In genomic region chr15:85793641-85794597, GRCh38 we compare ENCODE assay signal across 1 cellular context.
TF ChIP-seq lines count a peak whose summit lies in the region.

No MANE protein-coding gene starts in this region.

TF ChIP-seq in HEK293, 187 proteins besides CTCF, POLR2A, EP300 and RAD21 (continued from another document):
- TF ChIP-seq, protein P1, sequence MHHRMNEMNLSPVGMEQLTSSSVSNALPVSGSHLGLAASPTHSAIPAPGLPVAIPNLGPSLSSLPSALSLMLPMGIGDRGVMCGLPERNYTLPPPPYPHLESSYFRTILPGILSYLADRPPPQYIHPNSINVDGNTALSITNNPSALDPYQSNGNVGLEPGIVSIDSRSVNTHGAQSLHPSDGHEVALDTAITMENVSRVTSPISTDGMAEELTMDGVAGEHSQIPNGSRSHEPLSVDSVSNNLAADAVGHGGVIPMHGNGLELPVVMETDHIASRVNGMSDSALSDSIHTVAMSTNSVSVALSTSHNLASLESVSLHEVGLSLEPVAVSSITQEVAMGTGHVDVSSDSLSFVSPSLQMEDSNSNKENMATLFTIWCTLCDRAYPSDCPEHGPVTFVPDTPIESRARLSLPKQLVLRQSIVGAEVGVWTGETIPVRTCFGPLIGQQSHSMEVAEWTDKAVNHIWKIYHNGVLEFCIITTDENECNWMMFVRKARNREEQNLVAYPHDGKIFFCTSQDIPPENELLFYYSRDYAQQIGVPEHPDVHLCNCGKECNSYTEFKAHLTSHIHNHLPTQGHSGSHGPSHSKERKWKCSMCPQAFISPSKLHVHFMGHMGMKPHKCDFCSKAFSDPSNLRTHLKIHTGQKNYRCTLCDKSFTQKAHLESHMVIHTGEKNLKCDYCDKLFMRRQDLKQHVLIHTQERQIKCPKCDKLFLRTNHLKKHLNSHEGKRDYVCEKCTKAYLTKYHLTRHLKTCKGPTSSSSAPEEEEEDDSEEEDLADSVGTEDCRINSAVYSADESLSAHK (tag by site-specific recombination; IDR thresholded peaks at IDR 0.05), result no peak
- TF ChIP-seq, protein P2, sequence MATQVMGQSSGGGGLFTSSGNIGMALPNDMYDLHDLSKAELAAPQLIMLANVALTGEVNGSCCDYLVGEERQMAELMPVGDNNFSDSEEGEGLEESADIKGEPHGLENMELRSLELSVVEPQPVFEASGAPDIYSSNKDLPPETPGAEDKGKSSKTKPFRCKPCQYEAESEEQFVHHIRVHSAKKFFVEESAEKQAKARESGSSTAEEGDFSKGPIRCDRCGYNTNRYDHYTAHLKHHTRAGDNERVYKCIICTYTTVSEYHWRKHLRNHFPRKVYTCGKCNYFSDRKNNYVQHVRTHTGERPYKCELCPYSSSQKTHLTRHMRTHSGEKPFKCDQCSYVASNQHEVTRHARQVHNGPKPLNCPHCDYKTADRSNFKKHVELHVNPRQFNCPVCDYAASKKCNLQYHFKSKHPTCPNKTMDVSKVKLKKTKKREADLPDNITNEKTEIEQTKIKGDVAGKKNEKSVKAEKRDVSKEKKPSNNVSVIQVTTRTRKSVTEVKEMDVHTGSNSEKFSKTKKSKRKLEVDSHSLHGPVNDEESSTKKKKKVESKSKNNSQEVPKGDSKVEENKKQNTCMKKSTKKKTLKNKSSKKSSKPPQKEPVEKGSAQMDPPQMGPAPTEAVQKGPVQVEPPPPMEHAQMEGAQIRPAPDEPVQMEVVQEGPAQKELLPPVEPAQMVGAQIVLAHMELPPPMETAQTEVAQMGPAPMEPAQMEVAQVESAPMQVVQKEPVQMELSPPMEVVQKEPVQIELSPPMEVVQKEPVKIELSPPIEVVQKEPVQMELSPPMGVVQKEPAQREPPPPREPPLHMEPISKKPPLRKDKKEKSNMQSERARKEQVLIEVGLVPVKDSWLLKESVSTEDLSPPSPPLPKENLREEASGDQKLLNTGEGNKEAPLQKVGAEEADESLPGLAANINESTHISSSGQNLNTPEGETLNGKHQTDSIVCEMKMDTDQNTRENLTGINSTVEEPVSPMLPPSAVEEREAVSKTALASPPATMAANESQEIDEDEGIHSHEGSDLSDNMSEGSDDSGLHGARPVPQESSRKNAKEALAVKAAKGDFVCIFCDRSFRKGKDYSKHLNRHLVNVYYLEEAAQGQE (tag by site-specific recombination; IDR thresholded peaks at IDR 0.05), result 0 out of 2 replicates have a peak, but pooled peaks have one; percentile 38
- no peak for TF ChIP-seq ZNF138 (tag by site-specific recombination; IDR thresholded peaks at IDR 0.05; ENCODE audit: borderline replicate concordance)
- peak; percentile 73 for TF ChIP-seq ZBTB26 (tag by site-specific recombination; optimal IDR thresholded peaks at IDR 0.05)
- peak; percentile 42; the same call in 1 of the 2 replicates for TF ChIP-seq WT1 (tag by site-specific recombination; IDR thresholded peaks at IDR 0.05)
- TF ChIP-seq ZNF19 (tag by site-specific recombination; IDR thresholded peaks at IDR 0.05; ENCODE audit: low read depth), result no peak
- TF ChIP-seq ZBTB7A (tag by site-specific recombination; IDR thresholded peaks at IDR 0.05; ENCODE audit: low read depth), result no peak
